Comparison of ENCODE assay signal across 22 cellular contexts in genomic region chr16:24900230-24900629, GRCh38. TPM values are rescaled to one million over a fixed set of nuclear protein-coding genes. Genes with fewer than 3 reads are reported as not detected.
DNase-seq lines count a peak whose midpoint lies in the region; ATAC-seq, FAIRE-seq and TF ChIP-seq lines count a peak whose summit lies in the region.
"Had no signal": no experiment of that assay in that cellular context is flagged by ENCODE, and none has a peak within 500 bp of the region (broad histone marks: within the 10 kb centered on the region; RNA-seq: fewer than 3 reads in every experiment).

No MANE protein-coding gene starts in this region.

- no peak overlapping the region for H3K4me3 ChIP-seq in HEK293 (ENCODE audit: low read depth, low read length)
- H3K4me3 ChIP-seq in GM12878: no peak overlapping the region
- no peak overlapping the region for H3K4me3 ChIP-seq in gastroesophageal sphincter
- H3K4me3 ChIP-seq: BLaER1, PC-9 had no signal

- no peak for TF ChIP-seq RAD21 in GM12878 (IDR thresholded peaks at IDR 0.05; ENCODE audit: insufficient read depth, low read depth, low read length)

- TF ChIP-seq POLR2A in GM12878 (IDR thresholded peaks at IDR 0.05; ENCODE audit: low read depth, low read length) (no peak), gastroesophageal sphincter (IDR thresholded peaks at IDR 0.05) (no peak)

- H3K27me3 ChIP-seq in GM12878 (replicated peaks in 1 of 2; ENCODE audit: control insufficient read depth in 2 of 2, insufficient read depth in 2 of 2, low read length in 1 of 2) (no peaks in the 10 kb centered on the region), gastroesophageal sphincter (no peaks in the 10 kb centered on the region)
- H3K27me3 ChIP-seq: BLaER1 had no signal

- no peaks in the 10 kb centered on the region for H4K20me1 ChIP-seq in GM12878 (ENCODE audit: control insufficient read depth, insufficient read depth)
- H4K20me1 ChIP-seq: BLaER1 had no signal

- BruUV-seq in GM12878 (replicated peaks; lab: Mats Ljungman, UMichigan): no TSS peak

- H3K27ac ChIP-seq in HEK293 (ENCODE audit: extremely low read depth, low read depth, low read length): no peak overlapping the region
- H3K27ac ChIP-seq in GM12878 (ENCODE audit: control insufficient read depth, insufficient read depth): no peak overlapping the region
- H3K27ac ChIP-seq in gastroesophageal sphincter: no peak overlapping the region
- H3K27ac ChIP-seq: BLaER1, PC-9 had no signal

- no peaks in the 10 kb centered on the region for H3K9me3 ChIP-seq in HEK293 (ENCODE audit: control insufficient read depth, insufficient read depth, low read depth, low read length)
- H3K9me3 ChIP-seq in GM12878 (replicated peaks; ENCODE audit: control insufficient read depth, insufficient read depth, low read length): no peaks in the 10 kb centered on the region; the same call in 2 of the 3 replicates
- H3K9me3 ChIP-seq in gastroesophageal sphincter: no peaks in the 10 kb centered on the region
- H3K9me3 ChIP-seq: BLaER1 had no signal

- TF ChIP-seq CTCF in HEK293 (tag by site-specific recombination; IDR thresholded peaks at IDR 0.05) (no peak), GM12878 (IDR thresholded peaks at IDR 0.05 in 2 of 3, conservative IDR thresholded peaks at IDR 0.05 in 1 of 3; ENCODE audit: control insufficient read depth in 2 of 3, extremely low read depth in 1 of 3, insufficient read depth in 1 of 3, low read depth in 3 of 3, low read length in 3 of 3) (no peak), gastroesophageal sphincter (IDR thresholded peaks at IDR 0.05) (no peak)

- FAIRE-seq in GM12878 (lab: Jason Lieb, UNC): no peak
- FAIRE-seq: GM12892, GM18507 had no signal

- H2AFZ ChIP-seq in GM12878 (ENCODE audit: control insufficient read depth, low read depth, low read length): no peak overlapping the region
- H2AFZ ChIP-seq: PC-9 had no signal

- H3K4me2 ChIP-seq in GM12878 (ENCODE audit: control insufficient read depth, insufficient read depth): no peak overlapping the region
- H3K4me2 ChIP-seq: BLaER1, PC-9 had no signal

- no peak for ATAC-seq in GM12878
- ATAC-seq in HG03571 (IDR thresholded peaks at IDR 0.05; ENCODE audit: unreplicated experiment): no peak
- ATAC-seq in HG03045 (IDR thresholded peaks at IDR 0.05; ENCODE audit: unreplicated experiment): no peak
- ATAC-seq in gastroesophageal sphincter: no peak

- no peaks in the 10 kb centered on the region for H3K79me2 ChIP-seq in GM12878 (ENCODE audit: control insufficient read depth, insufficient read depth, low read length)

- in situ Hi-C loops in Caki2 (cut with HindIII; ENCODE audit: low pct_unique_long_range_greater_than_20kb, low sequenced_read_pairs) (no loop called here), GM12878 (cut with MboI) (no loop called here)

- no peaks in the 10 kb centered on the region for H3K4me1 ChIP-seq in HEK293 (ENCODE audit: control insufficient read depth, insufficient read depth, low read length)
- H3K4me1 ChIP-seq in GM12878 (ENCODE audit: control insufficient read depth, insufficient read depth, low read length): no peaks in the 10 kb centered on the region
- H3K4me1 ChIP-seq in gastroesophageal sphincter: no peaks in the 10 kb centered on the region
- H3K4me1 ChIP-seq: BLaER1 had no signal

- CTCF ChIA-PET in HEK293 (lab: Yijun Ruan, JAX) (interaction anchor here (0.7 kb wide), 2 partner anchors 10 to 12 kb away, joined by 3 to 4 read pairs; no protein-coding TSS in a partner anchor), GM12878 (lab: Yijun Ruan, JAX) (interaction anchor here (1.3 kb wide), 1 partner anchor 324 kb away, joined by 3 read pairs; no protein-coding TSS in a partner anchor)

- intact Hi-C loops in GM12878 (cut with micrococcal nuclease; ENCODE audit: unreplicated experiment): no loop called here

- H3K9ac ChIP-seq in GM12878 (ENCODE audit: control insufficient read depth, insufficient read depth, low read length): no peak overlapping the region
- H3K9ac ChIP-seq: BLaER1 had no signal

- H3K36me3 ChIP-seq in HEK293 (ENCODE audit: control insufficient read depth in 2 of 2, insufficient read depth in 1 of 2, low read length in 2 of 2): no peaks in the 10 kb centered on the region
- H3K36me3 ChIP-seq in GM12878 (ENCODE audit: control insufficient read depth in 2 of 2, insufficient read depth in 2 of 2, low read length in 1 of 2): no peaks in the 10 kb centered on the region
- no peaks in the 10 kb centered on the region for H3K36me3 ChIP-seq in gastroesophageal sphincter
- H3K36me3 ChIP-seq: BLaER1 had no signal

- RAD21 ChIA-PET in GM12878 (lab: Charles Lee; ENCODE audit: unreplicated experiment): no interaction called here

- TF ChIP-seq EP300 in GM12878 (IDR thresholded peaks at IDR 0.05; ENCODE audit: borderline replicate concordance in 1 of 2, control insufficient read depth in 1 of 2, low read depth in 2 of 2, low read length in 2 of 2) (no peak), gastroesophageal sphincter (IDR thresholded peaks at IDR 0.05) (no peak)

- POLR2A ChIA-PET in HEK293 (lab: Yijun Ruan, JAX): interaction anchor here (0.6 kb wide), 1 partner anchor 13 kb away, joined by 6 read pairs; no protein-coding TSS in a partner anchor
- POLR2A ChIA-PET in GM12878 (lab: Charles Lee): interaction anchor here (0.6 kb wide), 1 partner anchor 50 kb away, joined by 4 read pairs; no protein-coding TSS in a partner anchor

- DNase-seq in Caki2 (ENCODE audit: low read depth) (peak; percentile 12), GM12878 (ENCODE audit: low read depth, low spot score) (no peak), myocyte (ENCODE audit: low read depth) (peak; percentile 20)
- DNase-seq: Calu3; CD4-positive, alpha-beta memory T cell; EL; H7; KG1; MV-4-11; NCI-H1417; NCI-H187 treated with DMSO at 0.1 percent for 48 hours; NCI-H226; NCI-H524 treated with DMSO at 0.1 percent for 48 hours; PC-9 had no signal

- SMC1A ChIA-PET in GM12878 (lab: Charles Lee; ENCODE audit: uncharacterized antibody, unreplicated experiment): no interaction called here

TF ChIP-seq in HEK293, 187 proteins besides CTCF, POLR2A, EP300 and RAD21 (continues in another document):
- TF ChIP-seq, protein P1, sequence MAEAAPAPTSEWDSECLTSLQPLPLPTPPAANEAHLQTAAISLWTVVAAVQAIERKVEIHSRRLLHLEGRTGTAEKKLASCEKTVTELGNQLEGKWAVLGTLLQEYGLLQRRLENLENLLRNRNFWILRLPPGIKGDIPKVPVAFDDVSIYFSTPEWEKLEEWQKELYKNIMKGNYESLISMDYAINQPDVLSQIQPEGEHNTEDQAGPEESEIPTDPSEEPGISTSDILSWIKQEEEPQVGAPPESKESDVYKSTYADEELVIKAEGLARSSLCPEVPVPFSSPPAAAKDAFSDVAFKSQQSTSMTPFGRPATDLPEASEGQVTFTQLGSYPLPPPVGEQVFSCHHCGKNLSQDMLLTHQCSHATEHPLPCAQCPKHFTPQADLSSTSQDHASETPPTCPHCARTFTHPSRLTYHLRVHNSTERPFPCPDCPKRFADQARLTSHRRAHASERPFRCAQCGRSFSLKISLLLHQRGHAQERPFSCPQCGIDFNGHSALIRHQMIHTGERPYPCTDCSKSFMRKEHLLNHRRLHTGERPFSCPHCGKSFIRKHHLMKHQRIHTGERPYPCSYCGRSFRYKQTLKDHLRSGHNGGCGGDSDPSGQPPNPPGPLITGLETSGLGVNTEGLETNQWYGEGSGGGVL (tag by site-specific recombination; IDR thresholded peaks at IDR 0.05): no peak

TF ChIP-seq in GM12878, 131 proteins besides CTCF, POLR2A, EP300 and RAD21 (continues in another document):
- no peak for TF ChIP-seq ATF7 (IDR thresholded peaks at IDR 0.05; ENCODE audit: low read depth)

RNA-seq across cellular contexts. Expression of gene SLC5A11, which starts 54.5 kb away (rescaled TPM):
- total RNA-seq in Caki2 (2014; rRNA removed; shearing (Covaris generic); ENCODE audit: low replicate concordance): not detected in 2 replicates
- not detected in 2 replicates for total RNA-seq in GM12878 (2013; cell fraction: nucleolus; rRNA removed)
- total RNA-seq in GM12878 (2014; rRNA removed) (not detected in 2 replicates), GM12878 (2014; rRNA removed; fragmentation: Illumina TruSeq; extraction: Trizol) (not detected in 2 replicates), GM12878 (2021) (not detected in 2 replicates), myocyte (0.26 TPM in 1 of 2 replicates, not detected in the other), gastroesophageal sphincter (1 to 10 TPM in 1 of 4 donors, under 1 TPM in 2, not detected in 1; 0.12 to 2.8 (median 0.27) TPM)
- polyA plus RNA-seq in GM12878 (2011; ENCODE audit: low read depth): not detected
- polyA plus RNA-seq in GM12878 (2011; rRNA removed) (not detected in 2 replicates), GM12878 (2014; fragmentation: Illumina TruSeq; extraction: Trizol) (not detected in 2 replicates), GM12878 (2014; fragmentation: Nextera tagmentation; extraction: Ambion mirVana) (not detected), GM12878 (2014; rRNA removed) (0.10 TPM in 1 of 2 replicates, not detected in the other), GM12878 (2016; fragmentation: Nextera tagmentation; extraction: Ambion mirVana) (not detected)
- polyA plus RNA-seq in GM12878 (2011; cell fraction: cytosol; rRNA removed): not detected in 2 replicates
- not detected in 2 replicates for polyA plus RNA-seq in GM12878 (2011; cell fraction: nucleus; rRNA removed)
- not detected in 2 replicates for polyA plus RNA-seq in GM12878 (2012)
- not detected in 2 replicates for polyA minus RNA-seq in GM12878 (2011; rRNA and poly(A)+ RNA removed)
- not detected in 2 replicates for polyA minus RNA-seq in GM12878 (2011; cell fraction: cytosol; rRNA and poly(A)+ RNA removed)
- not detected in 2 replicates for polyA minus RNA-seq in GM12878 (2011; cell fraction: nucleus; rRNA and poly(A)+ RNA removed)
- not detected for polyA plus RNA-seq in myocyte (2012)
- total RNA-seq: A673, Calu3, H7 had no signal
- polyA plus RNA-seq: CD4-positive, alpha-beta memory T cell had no signal
